ENCODE assay signal across 9 cellular contexts in genomic region chr2:27766287-27766661, GRCh38. TPM values are rescaled to one million over a fixed set of nuclear protein-coding genes. Genes with fewer than 3 reads are reported as not detected.
A peak's percentile ranks its signal among the peaks of the same experiment; 100 is the strongest.
DNase-seq lines count a peak whose midpoint lies in the region; ATAC-seq, FAIRE-seq and TF ChIP-seq lines count a peak whose summit lies in the region.
"Had no signal": no experiment of that assay in that cellular context is flagged by ENCODE, and none has a peak within 500 bp of the region (broad histone marks: within the 10 kb centered on the region; RNA-seq: fewer than 3 reads in every experiment).

No MANE protein-coding gene starts in this region.

- peaks cover 14% of the 10 kb centered on the region for H3K4me1 ChIP-seq in CD8-positive, alpha-beta T cell (ENCODE audit: insufficient read depth, low read length)
- H3K4me1 ChIP-seq in OCI-LY1 (ENCODE audit: insufficient read depth, low read length, severe bottlenecking) (peaks cover 14% of the 10 kb centered on the region), pancreas (peaks cover 7 to 22% (median 13%) of the 10 kb centered on the region in 3 donors), Karpas-422 (ENCODE audit: low read length) (peaks cover 5% of the 10 kb centered on the region)

- H3K27ac Mint-ChIP-seq in CD8-positive, alpha-beta T cell, result peak overlapping the region; percentile 27
- H3K27ac Mint-ChIP-seq in endothelial cell (ENCODE audit: unreplicated experiment), result peak overlapping the region; percentile 6

- H2AFZ ChIP-seq in OCI-LY1 (ENCODE audit: low read length) (peak overlapping the region; percentile 90), Karpas-422 (ENCODE audit: low read length) (no peak overlapping the region)

- TF ChIP-seq CTCF in CD8-positive, alpha-beta T cell (IDR thresholded peaks at IDR 0.05), result no peak
- no peak for TF ChIP-seq CTCF in OCI-LY1 (IDR thresholded peaks at IDR 0.05; ENCODE audit: low read length)
- TF ChIP-seq CTCF in endothelial cell (IDR thresholded peaks at IDR 0.05; ENCODE audit: unreplicated experiment), result no peak
- TF ChIP-seq CTCF in pancreas (IDR thresholded peaks at IDR 0.05), result no peak

- H3K9me3 Mint-ChIP-seq in CD8-positive, alpha-beta T cell, result no peaks in the 10 kb centered on the region
- no peaks in the 10 kb centered on the region for H3K9me3 Mint-ChIP-seq in endothelial cell (ENCODE audit: unreplicated experiment)

- no peak for TF ChIP-seq POLR2A in erythroblast (IDR thresholded peaks at IDR 0.05; ENCODE audit: low read length)

- 35 to 38% methylated on average over 2 of the region's 2 CpGs for WGBS in pancreas, 2 donors

- no peak overlapping the region; the same call in 1 of the 2 replicates for H3K9ac ChIP-seq in OCI-LY1 (ENCODE audit: low read length)
- no peak overlapping the region for H3K9ac ChIP-seq in Karpas-422 (ENCODE audit: low read length)

- peak overlapping the region; percentile 34 for H3K4me3 ChIP-seq in CD8-positive, alpha-beta T cell (ENCODE audit: low read depth, low read length)
- peak overlapping the region; percentile 51 for H3K4me3 ChIP-seq in OCI-LY1 (ENCODE audit: low read depth, low read length, poor library complexity, severe bottlenecking)
- H3K4me3 ChIP-seq in pancreas, result peak overlapping the region in 2 of 4 donors; percentile 29 to 35
- no peak overlapping the region for H3K4me3 ChIP-seq in Karpas-422 (ENCODE audit: low read length)

- no peak for ATAC-seq in CD8-positive, alpha-beta T cell
- ATAC-seq in pancreas, result peak; percentile 11 to 57 (median 24)

- peak overlapping the region; percentile 64 for H3K4me3 Mint-ChIP-seq in CD8-positive, alpha-beta T cell
- peak overlapping the region; percentile 43 for H3K4me3 Mint-ChIP-seq in endothelial cell (ENCODE audit: unreplicated experiment)

- FAIRE-seq in pancreas (lab: Jason Lieb, UNC), result no peak

- CTCF ChIA-PET in CD8-positive, alpha-beta T cell (lab: Charles Lee), result no interaction called here

- H3K9me2 ChIP-seq in OCI-LY1 (ENCODE audit: low read depth, low read length) (no peaks in the 10 kb centered on the region), Karpas-422 (replicated peaks; ENCODE audit: insufficient read depth, low read length) (no peaks in the 10 kb centered on the region)

- H3K9me3 ChIP-seq in CD8-positive, alpha-beta T cell (ENCODE audit: low read length), result no peaks in the 10 kb centered on the region
- H3K9me3 ChIP-seq in OCI-LY1 (ENCODE audit: low read length) (no peaks in the 10 kb centered on the region), pancreas (no peaks in the 10 kb centered on the region), Karpas-422 (ENCODE audit: low read length) (no peaks in the 10 kb centered on the region)

- peaks cover 18% of the 10 kb centered on the region for H3K4me1 Mint-ChIP-seq in CD8-positive, alpha-beta T cell (ENCODE audit: low read depth)
- peaks cover 5% of the 10 kb centered on the region for H3K4me1 Mint-ChIP-seq in endothelial cell (ENCODE audit: unreplicated experiment)

- H4K20me1 ChIP-seq in OCI-LY1 (ENCODE audit: insufficient read depth, low read length) (no peaks in the 10 kb centered on the region), Karpas-422 (ENCODE audit: insufficient read depth, low read depth, low read length) (no peaks in the 10 kb centered on the region)

- POLR2A ChIA-PET in CD8-positive, alpha-beta T cell (lab: Charles Lee), result no interaction called here

- H3F3A ChIP-seq in OCI-LY1 (ENCODE audit: insufficient read depth, low read length), result no peaks in the 10 kb centered on the region

- H3K27ac ChIP-seq in CD8-positive, alpha-beta T cell (ENCODE audit: low read depth, low read length), result no peak overlapping the region
- H3K27ac ChIP-seq in OCI-LY1 (ENCODE audit: low read depth, low read length, poor library complexity, severe bottlenecking) (no peak overlapping the region), pancreas (peak overlapping the region; percentile 50 to 90 (median 68)), Karpas-422 (ENCODE audit: low read length) (no peak overlapping the region)

- no peak for DNase-seq in CD8-positive, alpha-beta T cell
- DNase-seq in endothelial cell (ENCODE audit: low spot score) (no peak), pancreas (no peak), EL (no peak), erythroblast (lab: John Stamatoyannopoulos, UW) (no peak), Karpas-422 (no peak), SIG-M5 (lab: John Stamatoyannopoulos, UW) (no peak)
- DNase-seq: NCI-H146 had no signal

- H3K36me3 Mint-ChIP-seq in CD8-positive, alpha-beta T cell, result peaks cover 3% of the 10 kb centered on the region
- H3K36me3 Mint-ChIP-seq in endothelial cell (ENCODE audit: low read depth, unreplicated experiment), result peaks cover 3% of the 10 kb centered on the region

- intact Hi-C loops in CD8-positive, alpha-beta T cell (cut with DNase I, micrococcal nuclease), result no loop called here
- intact Hi-C loops in pancreas (cut with DNase I), result no loop called here

- H3K4me2 ChIP-seq in OCI-LY1 (ENCODE audit: low read length) (peak overlapping the region; percentile 76), Karpas-422 (ENCODE audit: low read depth, low read length, poor library complexity, severe bottlenecking) (no peak overlapping the region)

- H3K36me3 ChIP-seq in CD8-positive, alpha-beta T cell (ENCODE audit: insufficient read depth, low read length), result no peaks in the 10 kb centered on the region
- no peaks in the 10 kb centered on the region for H3K36me3 ChIP-seq in OCI-LY1 (ENCODE audit: insufficient read depth, low read length)
- no peaks in the 10 kb centered on the region for H3K36me3 ChIP-seq in pancreas
- H3K36me3 ChIP-seq in Karpas-422 (ENCODE audit: insufficient read depth, low read length), result no peaks in the 10 kb centered on the region

- H3K79me2 ChIP-seq in OCI-LY1 (ENCODE audit: insufficient read depth, low read length) (no peaks in the 10 kb centered on the region), Karpas-422 (ENCODE audit: low read length) (no peaks in the 10 kb centered on the region)

- H3K27me3 ChIP-seq in CD8-positive, alpha-beta T cell (ENCODE audit: insufficient read depth, low read length), result no peaks in the 10 kb centered on the region
- H3K27me3 ChIP-seq in OCI-LY1 (ENCODE audit: insufficient read depth, low read length), result no peaks in the 10 kb centered on the region; the same call in 1 of the 2 replicates
- no peaks in the 10 kb centered on the region for H3K27me3 ChIP-seq in pancreas
- no peaks in the 10 kb centered on the region for H3K27me3 ChIP-seq in Karpas-422 (ENCODE audit: low read length)

- H3K27me3 Mint-ChIP-seq in CD8-positive, alpha-beta T cell (ENCODE audit: low read depth), result peaks cover 7% of the 10 kb centered on the region
- H3K27me3 Mint-ChIP-seq in endothelial cell (ENCODE audit: unreplicated experiment), result peaks cover 3% of the 10 kb centered on the region

RNA-seq across cellular contexts. Expression of gene MRPL33, which starts 5.2 kb away (rescaled TPM):
- total RNA-seq in CD8-positive, alpha-beta T cell, result 10 to 100 TPM; 35.8 to 39.0 TPM
- total RNA-seq in endothelial cell (ENCODE audit: unreplicated experiment) (52.0 TPM), pancreas (10 to 100 TPM; 17.8 to 29.7 (median 26.0) TPM)
- polyA plus RNA-seq in pancreas, result 100 to 1,000 TPM in 1 of 2 donors, 10 to 100 TPM in 1; 29.2 to 120 TPM
- 54.9 and 112 TPM in 2 replicates for total RNA-seq in Karpas-422 (2014; rRNA removed; shearing (Covaris generic); ENCODE audit: low replicate concordance)

Comparison
In these comparisons a context has a peak if more than half of its experiments do, and no peak if none do; other contexts are left out.
1. H3K27ac ChIP-seq: peak in pancreas (4 of 4); none in CD8-positive, alpha-beta T cell (single experiment), OCI-LY1 (single experiment) and Karpas-422 (single experiment).